In genomic region chr3:138118863-138119766, GRCh38 we compare ENCODE assay signal across 8 cellular contexts. TPM values are rescaled to one million over a fixed set of nuclear protein-coding genes. Genes with fewer than 3 reads are reported as not detected.
DNase-seq lines count a peak whose midpoint lies in the region; ATAC-seq and TF ChIP-seq lines count a peak whose summit lies in the region.

No MANE protein-coding gene starts in this region.

- no peak for TF ChIP-seq POLR2A in gastrocnemius medialis (IDR thresholded peaks at IDR 0.05)

- no peak overlapping the region for H2AFZ ChIP-seq in SU-DHL-6 (ENCODE audit: low read depth, low read length, severe bottlenecking)

- H3K79me2 ChIP-seq in SU-DHL-6 (ENCODE audit: insufficient read depth, low read length): no peaks in the 10 kb centered on the region

- H3K9me2 ChIP-seq in SU-DHL-6 (replicated peaks; ENCODE audit: insufficient read depth, low read length): no peaks in the 10 kb centered on the region

- H3K9me3 ChIP-seq in SU-DHL-6 (ENCODE audit: insufficient read depth, low read length) (no peaks in the 10 kb centered on the region), ascending aorta (no peaks in the 10 kb centered on the region), gastrocnemius medialis (no peaks in the 10 kb centered on the region)

- H3K4me2 ChIP-seq in SU-DHL-6 (ENCODE audit: low read depth, low read length, poor library complexity, severe bottlenecking): no peak overlapping the region

- DNase-seq in NCI-H146 (lab: John Stamatoyannopoulos, UW) (peak; percentile 79), ascending aorta (ENCODE audit: low spot score in 2 of 2) (peak in 1 of 2 donors; percentile 88), hepatic stellate cell (ENCODE audit: low spot score) (peak; percentile 64), gastrocnemius medialis (peak; percentile 35 to 62)

- peaks cover 0 to 2% of the 10 kb centered on the region in 2 donors for H3K4me1 ChIP-seq in ascending aorta
- H3K4me1 ChIP-seq in gastrocnemius medialis: peaks cover 0 to 17% of the 10 kb centered on the region in 2 donors

- H3K36me3 ChIP-seq in SU-DHL-6 (ENCODE audit: low read length) (no peaks in the 10 kb centered on the region), ascending aorta (no peaks in the 10 kb centered on the region), gastrocnemius medialis (no peaks in the 10 kb centered on the region)

- H3F3A ChIP-seq in SU-DHL-6 (ENCODE audit: insufficient read depth): no peaks in the 10 kb centered on the region

- intact Hi-C loops in ascending aorta (cut with DNase I) (loop anchor here (1.0 to 10.0 kb wide), 7 partner anchors 51 to 806 kb away; partner anchors contain the start of genes ARMC8, DBR1, MRAS and PIK3CB), gastrocnemius medialis (cut with DNase I; ENCODE audit: low total_unique reads) (loop anchor here (1.0 kb wide), 1 partner anchor 51 kb away; no protein-coding TSS in a partner anchor)

- H3K27me3 ChIP-seq in SU-DHL-6 (ENCODE audit: low read length): no peaks in the 10 kb centered on the region
- no peaks in the 10 kb centered on the region for H3K27me3 ChIP-seq in ascending aorta
- H3K27me3 ChIP-seq in gastrocnemius medialis: no peaks in the 10 kb centered on the region

- ATAC-seq in HG02798 (IDR thresholded peaks at IDR 0.05; ENCODE audit: poor library complexity, unreplicated experiment) (peak; percentile 73), gastrocnemius medialis (peak; percentile 63 to 74), HG03571 (IDR thresholded peaks at IDR 0.05; ENCODE audit: unreplicated experiment) (no peak)

- no peaks in the 10 kb centered on the region for H4K20me1 ChIP-seq in SU-DHL-6 (ENCODE audit: low read depth, low read length)

- H3K4me3 ChIP-seq in SU-DHL-6 (ENCODE audit: insufficient read depth, low read length, poor library complexity, severe bottlenecking) (no peak overlapping the region), ascending aorta (no peak overlapping the region), gastrocnemius medialis (no peak overlapping the region)

- TF ChIP-seq CTCF in GM12874 (IDR thresholded peaks at IDR 0.05; ENCODE audit: insufficient read depth, low read depth, low read length) (peak; percentile 85), SU-DHL-6 (IDR thresholded peaks at IDR 0.05; ENCODE audit: insufficient read depth, low read length, poor library complexity, severe bottlenecking) (peak; percentile 82), ascending aorta (IDR thresholded peaks at IDR 0.05) (peak; percentile 54 to 86 (median 85)), gastrocnemius medialis (IDR thresholded peaks at IDR 0.05 in 4 of 5, conservative IDR thresholded peaks at IDR 0.05 in 1 of 5) (peak; percentile 47 to 79 (median 65))

- H3K27ac ChIP-seq in SU-DHL-6 (ENCODE audit: low read depth, low read length) (no peak overlapping the region), ascending aorta (no peak overlapping the region), gastrocnemius medialis (no peak overlapping the region)

- in situ Hi-C loops in gastrocnemius medialis (cut with MboI; ENCODE audit: low sequenced_read_pairs in 4 of 4): loop anchor here (5.0 to 10.0 kb wide), 3 partner anchors 47 to 54 kb away; no protein-coding TSS in a partner anchor

- no peak overlapping the region for H3K9ac ChIP-seq in SU-DHL-6 (ENCODE audit: low read length)

RNA-seq across cellular contexts. Expression of gene DZIP1L, which starts 3.7 kb away (rescaled TPM):
- 23.1 TPM for total RNA-seq in ascending aorta
- 1 to 10 TPM; 1.1 to 3.3 (median 1.5) TPM for total RNA-seq in gastrocnemius medialis

RNA-seq across cellular contexts. Expression of gene A4GNT, which starts 13.1 kb away (rescaled TPM):
- not detected for total RNA-seq in ascending aorta
- not detected for total RNA-seq in gastrocnemius medialis

RNA-seq across cellular contexts. Expression of gene DBR1, which starts 55.6 kb away (rescaled TPM):
- total RNA-seq in ascending aorta (2.0 TPM), gastrocnemius medialis (10 to 100 TPM in 1 of 4 donors, 1 to 10 TPM in 3; 6.5 to 22.2 (median 6.6) TPM)
